ENCODE assay signal across 30 cellular contexts in the genomic region with DNA sequence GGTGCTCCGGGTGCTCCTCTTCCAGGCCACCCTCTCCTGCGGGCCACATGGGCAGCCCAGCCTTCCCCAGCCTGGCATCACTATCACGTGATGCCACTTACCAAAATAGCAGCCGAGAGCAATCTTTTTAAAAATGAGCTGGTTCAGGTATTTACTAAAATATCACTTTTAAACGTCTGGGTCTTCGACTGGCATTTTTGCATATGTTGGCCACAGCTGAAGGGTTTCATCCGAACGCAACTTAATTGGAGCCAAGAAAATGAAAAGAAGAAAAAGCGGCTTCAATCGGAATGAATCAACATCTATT.
"Had no signal": no experiment of that assay in that cellular context is flagged by ENCODE, and none has a peak within 500 bp of the region (broad histone marks: within the 10 kb centered on the region; RNA-seq: fewer than 3 reads in every experiment).

No MANE protein-coding gene starts in this region.

- H2AFZ ChIP-seq: hepatocyte had no signal

- H3K27ac Mint-ChIP-seq: activated CD4-positive, alpha-beta T cell treated with anti-CD3 and anti-CD28 coated beads, Interleukin-2, amount 10 ng/mL, durations not matched to agents 7 days and 5 days; activated CD8-positive, alpha-beta T cell treated with anti-CD3 and anti-CD28 coated beads for 36 hours; activated naive CD8-positive, alpha-beta T cell; activated T-helper 2 cell treated with anti-CD3 and anti-CD28 coated beads, Interferon-gamma antibody, Interleukin-2, Interleukin-4, amounts not matched to agents 10 μg/mL and 5 μg/mL and 100 μg/mL, durations not matched to agents 14 hours and 24 hours and 36 hours; naive thymus-derived CD4-positive, alpha-beta T cell; stimulated activated naive B cell treated with anti-CD40 and anti-IgM and Interleukin-4, amounts not matched to agents 10 μg/mL and 1 μg/mL and 100 μg/mL, for 72 hours had no signal

- H3K9me3 Mint-ChIP-seq: activated CD4-positive, alpha-beta T cell treated with anti-CD3 and anti-CD28 coated beads, Interleukin-2, amount 10 ng/mL, durations not matched to agents 7 days and 5 days; activated CD8-positive, alpha-beta T cell treated with anti-CD3 and anti-CD28 coated beads for 36 hours; activated T-helper 2 cell treated with anti-CD3 and anti-CD28 coated beads, Interferon-gamma antibody, Interleukin-2, Interleukin-4, amounts not matched to agents 10 μg/mL and 5 μg/mL and 100 μg/mL, durations not matched to agents 14 hours and 24 hours and 36 hours; naive thymus-derived CD4-positive, alpha-beta T cell; stimulated activated naive B cell treated with anti-CD40 and anti-IgM and Interleukin-4, amounts not matched to agents 10 μg/mL and 1 μg/mL and 100 μg/mL, for 72 hours had no signal

- H3K27ac ChIP-seq: body of pancreas, colonic mucosa, gastroesophageal sphincter, hepatocyte, ovary, prostate gland, stomach, suprapubic skin, transverse colon had no signal

- H3K27me3 ChIP-seq: body of pancreas, ovary had no signal

- H3K4me3 ChIP-seq: body of pancreas, colonic mucosa, dorsolateral prefrontal cortex, gastroesophageal sphincter, hepatocyte, ovary, prostate gland, smooth muscle cell, stomach, suprapubic skin, transverse colon had no signal

- H3K36me3 Mint-ChIP-seq: activated naive CD8-positive, alpha-beta T cell; naive thymus-derived CD4-positive, alpha-beta T cell; stimulated activated naive B cell treated with anti-CD40 and anti-IgM and Interleukin-4, amounts not matched to agents 10 μg/mL and 1 μg/mL and 100 μg/mL, for 72 hours had no signal

- H3K9me3 ChIP-seq: body of pancreas, colonic mucosa, gastroesophageal sphincter, ovary, prostate gland, stomach, suprapubic skin, transverse colon had no signal

- ATAC-seq: activated CD8-positive, alpha-beta T cell treated with anti-CD3 and anti-CD28 coated beads for 36 hours; body of pancreas; gastroesophageal sphincter; left cardiac atrium; naive thymus-derived CD4-positive, alpha-beta T cell; stimulated activated naive B cell treated with anti-CD40 and anti-IgM and Interleukin-4, amounts not matched to agents 10 μg/mL and 1 μg/mL and 100 μg/mL, for 72 hours had no signal

- DNase-seq: activated CD4-positive, alpha-beta T cell treated with anti-CD3 and anti-CD28 coated beads for 1 hour; activated CD4-positive, alpha-beta T cell treated with anti-CD3 and anti-CD28 coated beads, Interleukin-2, amount 10 ng/mL, durations not matched to agents 7 days and 5 days; activated CD8-positive, alpha-beta T cell treated with anti-CD3 and anti-CD28 coated beads for 36 hours; activated naive CD4-positive, alpha-beta T cell; activated T-cell treated with anti-CD3 and anti-CD28 coated beads, Interleukin-2, amount 50 U/mL, for 48 hours; body of pancreas; colonic mucosa; dorsolateral prefrontal cortex; effector memory CD4-positive, alpha-beta T cell; islet precursor cell; left cardiac atrium; mammary epithelial cell; midbrain; naive thymus-derived CD4-positive, alpha-beta T cell; ovary; retina; stimulated activated CD4-positive, alpha-beta T cell treated with anti-CD3 and anti-CD28 coated beads, Interleukin-15, amount 100 ng/mL, for 24 hours; stimulated activated CD4-positive, alpha-beta T cell treated with anti-CD3 and anti-CD28 coated beads, Interleukin-2, amount 100 ng/mL, for 24 hours; stimulated activated naive B cell treated with anti-CD40 and anti-IgM and Interleukin-4, amounts not matched to agents 10 μg/mL and 1 μg/mL and 100 μg/mL, for 72 hours; stomach; T-helper 2 cell; transverse colon had no signal

- H3K4me1 Mint-ChIP-seq: activated CD4-positive, alpha-beta T cell treated with anti-CD3 and anti-CD28 coated beads, Interleukin-2, amount 10 ng/mL, durations not matched to agents 7 days and 5 days; naive thymus-derived CD4-positive, alpha-beta T cell had no signal

- H3K4me1 ChIP-seq: colonic mucosa had no signal

- FAIRE-seq: urothelium cell line had no signal

- H3K4me3 Mint-ChIP-seq: activated CD4-positive, alpha-beta T cell treated with anti-CD3 and anti-CD28 coated beads, Interleukin-2, amount 10 ng/mL, durations not matched to agents 7 days and 5 days; activated CD8-positive, alpha-beta T cell treated with anti-CD3 and anti-CD28 coated beads for 36 hours; activated naive CD8-positive, alpha-beta T cell; naive thymus-derived CD4-positive, alpha-beta T cell; stimulated activated naive B cell treated with anti-CD40 and anti-IgM and Interleukin-4, amounts not matched to agents 10 μg/mL and 1 μg/mL and 100 μg/mL, for 72 hours had no signal

- H3K36me3 ChIP-seq: colonic mucosa, gastroesophageal sphincter, ovary, prostate gland, stomach, suprapubic skin, transverse colon had no signal

- H3K79me2 ChIP-seq: hepatocyte had no signal

- H3K4me2 ChIP-seq: hepatocyte had no signal
